In the genomic region with DNA sequence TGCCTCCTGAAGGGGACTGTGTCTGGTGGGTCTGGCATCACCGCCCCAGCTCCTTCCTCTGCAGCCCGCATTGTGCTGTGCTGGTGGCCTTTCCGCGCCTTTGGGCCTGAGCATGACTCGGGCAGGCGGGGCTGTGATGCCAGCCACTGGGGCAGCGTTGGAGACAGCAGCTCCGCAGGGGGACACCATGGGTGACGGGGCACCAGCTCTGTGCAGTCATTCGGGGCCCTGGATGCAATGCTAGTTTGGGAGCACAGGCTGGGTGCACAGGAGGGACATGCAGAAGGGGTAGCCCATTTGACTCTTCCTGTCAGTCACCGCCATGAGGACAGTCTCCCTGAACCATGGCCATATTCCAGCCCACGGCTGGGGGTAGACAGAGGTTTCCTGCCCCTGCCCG, we compare ENCODE assay signal across 27 cellular contexts.
"Had no signal": no experiment of that assay in that cellular context is flagged by ENCODE, and none has a peak within 500 bp of the region (broad histone marks: within the 10 kb centered on the region; RNA-seq: fewer than 3 reads in every experiment).

No MANE protein-coding gene starts in this region.

- H3K9me3 ChIP-seq: SJCRH30, SK-N-SH had no signal

- H3K27ac ChIP-seq: SJCRH30 had no signal

- H3K4me1 Mint-ChIP-seq: central memory CD8-positive, alpha-beta T cell had no signal

- H3K36me3 ChIP-seq: SJCRH30 had no signal

- H3K27me3 Mint-ChIP-seq: activated naive CD8-positive, alpha-beta T cell had no signal

- ATAC-seq: activated CD4-positive, CD25-positive, alpha-beta regulatory T cell treated with anti-CD3 and anti-CD28 coated beads, Interleukin-2, amount 50 U/mL, for 24 hours; activated CD8-positive, alpha-beta memory T cell treated with anti-CD3 and anti-CD28 coated beads, Interleukin-2, amount 10 ng/mL, durations not matched to agents 7 days and 5 days; Panc1 had no signal

- DNase-seq: activated CD4-positive, alpha-beta T cell treated with anti-CD3 and anti-CD28 coated beads for 4 hours; activated CD8-positive, alpha-beta memory T cell treated with anti-CD3 and anti-CD28 coated beads, Interleukin-2, amount 10 ng/mL, durations not matched to agents 7 days and 5 days; activated gamma-delta T cell; activated naive CD4-positive, alpha-beta T cell treated with anti-CD3 and anti-CD28 coated beads for 36 hours; activated T-cell treated with anti-CD3 and anti-CD28 coated beads, Interleukin-2, amount 50 U/mL, for 24 hours; amygdala; Karpas-422; MM.1S; NCI-H1105; NCI-H1436; NCI-H1694 treated with DMSO at 0.1 percent for 48 hours; NCI-H2029 treated with DMSO at 0.1 percent for 48 hours; NCI-H345; NCI-H510A; NCI-H526 treated with DMSO at 0.1 percent for 48 hours; Right ventricle myocardium superior; RPMI8226; T-helper 1 cell had no signal

- FAIRE-seq: astrocyte had no signal

- H3K4me2 ChIP-seq: SK-N-SH had no signal

- H3K27ac Mint-ChIP-seq: activated CD8-positive, alpha-beta memory T cell treated with anti-CD3 and anti-CD28 coated beads, Interleukin-2, amount 10 ng/mL, durations not matched to agents 7 days and 5 days; activated naive CD4-positive, alpha-beta T cell treated with anti-CD3 and anti-CD28 coated beads for 36 hours; activated naive CD8-positive, alpha-beta T cell; activated T-cell treated with anti-CD3 and anti-CD28 coated beads, Interleukin-2, amount 50 U/mL, for 24 hours; activated T-helper 1 cell treated with anti-CD3 and anti-CD28 coated beads, Interleukin-12 subunit alpha, Interleukin-12 subunit beta, Interleukin-2, Interleukin-4 antibody, amounts not matched to agents 30 ng/mL and 10 ng/mL and 1 ng/mL, durations not matched to agents 14 hours and 24 hours and 36 hours; brain had no signal

- H3K9me3 Mint-ChIP-seq: activated naive CD4-positive, alpha-beta T cell treated with anti-CD3 and anti-CD28 coated beads for 36 hours; activated T-cell treated with anti-CD3 and anti-CD28 coated beads, Interleukin-2, amount 50 U/mL, for 24 hours; activated T-helper 1 cell treated with anti-CD3 and anti-CD28 coated beads, Interleukin-12 subunit alpha, Interleukin-12 subunit beta, Interleukin-2, Interleukin-4 antibody, amounts not matched to agents 30 ng/mL and 10 ng/mL and 1 ng/mL, durations not matched to agents 14 hours and 24 hours and 36 hours; brain; central memory CD8-positive, alpha-beta T cell had no signal

- H3K9ac ChIP-seq: SK-N-SH had no signal

- H3K9me2 ChIP-seq: SK-N-SH had no signal

- H3K36me3 Mint-ChIP-seq: activated CD8-positive, alpha-beta memory T cell treated with anti-CD3 and anti-CD28 coated beads, Interleukin-2, amount 10 ng/mL, durations not matched to agents 7 days and 5 days; activated naive CD8-positive, alpha-beta T cell; brain had no signal

- H3K4me3 ChIP-seq: SJCRH30 had no signal

- H3K4me3 Mint-ChIP-seq: activated CD8-positive, alpha-beta memory T cell treated with anti-CD3 and anti-CD28 coated beads, Interleukin-2, amount 10 ng/mL, durations not matched to agents 7 days and 5 days; activated naive CD4-positive, alpha-beta T cell treated with anti-CD3 and anti-CD28 coated beads for 36 hours; activated naive CD8-positive, alpha-beta T cell; activated T-cell treated with anti-CD3 and anti-CD28 coated beads, Interleukin-2, amount 50 U/mL, for 24 hours; activated T-helper 1 cell treated with anti-CD3 and anti-CD28 coated beads, Interleukin-12 subunit alpha, Interleukin-12 subunit beta, Interleukin-2, Interleukin-4 antibody, amounts not matched to agents 30 ng/mL and 10 ng/mL and 1 ng/mL, durations not matched to agents 14 hours and 24 hours and 36 hours; brain; central memory CD8-positive, alpha-beta T cell had no signal

- H3K4me1 ChIP-seq: SJCRH30 had no signal
